ENCODE assay signal across 8 cellular contexts in genomic region chr6:2902470-2902762, GRCh38. TPM values are rescaled to one million over a fixed set of nuclear protein-coding genes. Genes with fewer than 3 reads are reported as not detected.
A peak's percentile ranks its signal among the peaks of the same experiment; 100 is the strongest.
DNase-seq lines count a peak whose midpoint lies in the region; ATAC-seq and TF ChIP-seq lines count a peak whose summit lies in the region.

No MANE protein-coding gene starts in this region.

- H3K4me1 Mint-ChIP-seq in CD4-positive, alpha-beta T cell (ENCODE audit: low read depth): peaks cover 68% of the 10 kb centered on the region
- peaks cover 54% of the 10 kb centered on the region for H3K4me1 Mint-ChIP-seq in activated CD4-positive, alpha-beta memory T cell treated with anti-CD3 and anti-CD28 coated beads, Interleukin-2, amount 10 ng/mL, durations not matched to agents 7 days and 5 days

- in situ Hi-C loops in GM13976 (cut with MboI; ENCODE audit: low sequenced_read_pairs, unreplicated experiment): no loop called here

- TF ChIP-seq EP300 in ovary (IDR thresholded peaks at IDR 0.05): no peak

- H3K27me3 Mint-ChIP-seq in CD4-positive, alpha-beta T cell: no peaks in the 10 kb centered on the region
- peaks cover 3% of the 10 kb centered on the region for H3K27me3 Mint-ChIP-seq in activated CD4-positive, alpha-beta memory T cell treated with anti-CD3 and anti-CD28 coated beads, Interleukin-2, amount 10 ng/mL, durations not matched to agents 7 days and 5 days

- peaks cover 54% of the 10 kb centered on the region for H3K36me3 Mint-ChIP-seq in CD4-positive, alpha-beta T cell (ENCODE audit: low read depth)
- peaks cover 53% of the 10 kb centered on the region for H3K36me3 Mint-ChIP-seq in activated CD4-positive, alpha-beta memory T cell treated with anti-CD3 and anti-CD28 coated beads, Interleukin-2, amount 10 ng/mL, durations not matched to agents 7 days and 5 days (ENCODE audit: low read depth)

- H3K4me3 Mint-ChIP-seq in CD4-positive, alpha-beta T cell: peak overlapping the region; percentile 100
- H3K4me3 Mint-ChIP-seq in activated CD4-positive, alpha-beta memory T cell treated with anti-CD3 and anti-CD28 coated beads, Interleukin-2, amount 10 ng/mL, durations not matched to agents 7 days and 5 days: peak overlapping the region; percentile 99

- H3K9me3 Mint-ChIP-seq in CD4-positive, alpha-beta T cell: no peaks in the 10 kb centered on the region
- H3K9me3 Mint-ChIP-seq in activated CD4-positive, alpha-beta memory T cell treated with anti-CD3 and anti-CD28 coated beads, Interleukin-2, amount 10 ng/mL, durations not matched to agents 7 days and 5 days: no peaks in the 10 kb centered on the region

- CTCF ChIA-PET in CD4-positive, alpha-beta T cell (lab: Charles Lee): interaction anchor here (0.7 to 1.7 kb wide), 5 partner anchors 9 to 56 kb away, joined by 3 to 7 read pairs (median 4); no protein-coding TSS in a partner anchor
- CTCF ChIA-PET in activated CD4-positive, alpha-beta memory T cell treated with anti-CD3 and anti-CD28 coated beads, Interleukin-2, amount 10 ng/mL, durations not matched to agents 7 days and 5 days (lab: Charles Lee): interaction anchor here (0.6 to 1.8 kb wide), 4 partner anchors 12 to 56 kb away, joined by 3 to 10 read pairs (median 6); no protein-coding TSS in a partner anchor

- no peaks in the 10 kb centered on the region for H3K4me1 ChIP-seq in ovary (ENCODE audit: insufficient read depth)

- no peak for DNase-seq in CD4-positive, alpha-beta T cell
- no peak for DNase-seq in activated CD4-positive, alpha-beta memory T cell treated with anti-CD3 and anti-CD28 coated beads, Interleukin-2, amount 10 ng/mL, durations not matched to agents 7 days and 5 days
- DNase-seq in Right ventricle myocardium superior (peak; percentile 61), ovary (peak in 1 of 5 donors; percentile 48), GM13976 (ENCODE audit: low spot score) (no peak), NCI-H2171 treated with DMSO at 0.1 percent for 48 hours (lab: John Stamatoyannopoulos, UW) (no peak), GM10266 (ENCODE audit: extremely low spot score) (no peak)

- no peak for TF ChIP-seq POLR2A in ovary (IDR thresholded peaks at IDR 0.05)

- POLR2A ChIA-PET in CD4-positive, alpha-beta T cell (lab: Charles Lee): interaction anchor here (0.6 to 2.5 kb wide), 15 partner anchors 9 to 111 kb away, joined by 3 to 26 read pairs (median 5); partner anchors contain the start of gene SERPINB1
- POLR2A ChIA-PET in activated CD4-positive, alpha-beta memory T cell treated with anti-CD3 and anti-CD28 coated beads, Interleukin-2, amount 10 ng/mL, durations not matched to agents 7 days and 5 days (lab: Charles Lee): interaction anchor here (0.8 to 2.0 kb wide), 9 partner anchors 11 to 88 kb away, joined by 3 to 11 read pairs (median 4); no protein-coding TSS in a partner anchor

- no peaks in the 10 kb centered on the region for H3K27me3 ChIP-seq in CD4-positive, alpha-beta T cell (ENCODE audit: control insufficient read depth, insufficient read depth, low read length)
- H3K27me3 ChIP-seq in ovary: no peaks in the 10 kb centered on the region

- WGBS in ovary, 3 donors: 10 to 12% (median 11%) methylated on average over 9 of the region's 9 CpGs

- no peaks in the 10 kb centered on the region for H3K9me3 ChIP-seq in CD4-positive, alpha-beta T cell (ENCODE audit: control insufficient read depth, low read length)
- H3K9me3 ChIP-seq in ovary: no peaks in the 10 kb centered on the region

- peak overlapping the region; percentile 99 for H3K27ac Mint-ChIP-seq in CD4-positive, alpha-beta T cell
- peak overlapping the region; percentile 82 for H3K27ac Mint-ChIP-seq in activated CD4-positive, alpha-beta memory T cell treated with anti-CD3 and anti-CD28 coated beads, Interleukin-2, amount 10 ng/mL, durations not matched to agents 7 days and 5 days

- peak overlapping the region; percentile 69 for H3K27ac ChIP-seq in CD4-positive, alpha-beta T cell (ENCODE audit: low read depth, low read length)
- peak overlapping the region; percentile 13 to 18 for H3K27ac ChIP-seq in ovary

- intact Hi-C loops in CD4-positive, alpha-beta T cell (cut with DNase I, micrococcal nuclease): loop anchor here (2.0 to 5.0 kb wide), 2 partner anchors 44 to 155 kb away; no protein-coding TSS in a partner anchor
- intact Hi-C loops in Right ventricle myocardium superior (cut with DNase I) (no loop called here), ovary (cut with DNase I) (no loop called here)

- TF ChIP-seq CTCF in CD4-positive, alpha-beta T cell (IDR thresholded peaks at IDR 0.05): no peak
- TF ChIP-seq CTCF in ovary (IDR thresholded peaks at IDR 0.05) (no peak), GM13976 (IDR thresholded peaks at IDR 0.05; ENCODE audit: borderline replicate concordance, control extremely low read depth, extremely low read depth, insufficient read depth, missing control alignments) (no peak), GM10266 (IDR thresholded peaks at IDR 0.05; ENCODE audit: control insufficient read depth, insufficient read depth, low read depth, missing control alignments) (no peak)

- ATAC-seq in CD4-positive, alpha-beta T cell (ENCODE audit: poor library complexity): no peak
- ATAC-seq in Right ventricle myocardium superior (ENCODE audit: poor library complexity) (peak; percentile 51), HG03025 (IDR thresholded peaks at IDR 0.05; ENCODE audit: low FRiP score, unreplicated experiment) (no peak)

- H3K4me3 ChIP-seq in ovary: peak overlapping the region; percentile 61

- no peaks in the 10 kb centered on the region for H3K36me3 ChIP-seq in ovary

RNA-seq across cellular contexts. Expression of gene SERPINB9, which starts 0.7 kb away (rescaled TPM):
- total RNA-seq in CD4-positive, alpha-beta T cell: 10 to 100 TPM; 25.8 to 27.4 TPM
- 10 to 100 TPM; 50.0 to 51.3 TPM for total RNA-seq in activated CD4-positive, alpha-beta memory T cell treated with anti-CD3 and anti-CD28 coated beads, Interleukin-2, amount 10 ng/mL, durations not matched to agents 7 days and 5 days
- total RNA-seq in Right ventricle myocardium superior (2.9 TPM), ovary (10 to 100 TPM in 2 of 7 donors, 1 to 10 TPM in 5; 3.0 to 14.6 (median 3.8) TPM)
- polyA plus RNA-seq in ovary: 1 to 10 TPM; 1.9 to 6.9 TPM

Comparison
In these comparisons a context has a peak if more than half of its experiments do, and no peak if none do; other contexts are left out.
1. intact Hi-C loops: an anchor here in CD4-positive, alpha-beta T cell (2.0 to 5.0 kb wide); none called in Right ventricle myocardium superior and ovary.